In the genomic region with DNA sequence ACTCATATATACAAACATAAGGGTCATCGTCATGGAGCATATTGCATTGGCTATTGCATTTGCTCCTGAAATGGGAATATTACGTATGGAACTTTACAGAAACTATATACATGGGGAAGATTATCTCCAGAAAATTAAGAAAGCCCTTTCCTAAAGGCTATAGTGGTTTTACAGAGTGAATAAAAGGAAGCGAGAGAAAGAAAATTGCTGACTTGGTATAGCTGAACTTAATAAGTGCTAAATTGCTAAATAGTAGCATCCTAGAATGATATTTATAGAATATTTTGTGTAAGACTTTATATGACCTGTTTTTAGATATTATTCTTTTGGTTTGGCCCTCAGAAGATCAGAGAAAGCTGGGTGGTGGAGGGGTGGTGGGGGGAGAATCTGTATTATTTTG, we compare ENCODE assay signal across 21 cellular contexts.
"Had no signal": no experiment of that assay in that cellular context is flagged by ENCODE, and none has a peak within 500 bp of the region (broad histone marks: within the 10 kb centered on the region; RNA-seq: fewer than 3 reads in every experiment).

No MANE protein-coding gene starts in this region.

- H3K27ac ChIP-seq: brain microvascular endothelial cell had no signal

- H3K9me3 Mint-ChIP-seq: activated CD8-positive, alpha-beta T cell treated with anti-CD3 and anti-CD28 coated beads for 36 hours; activated T-cell treated with anti-CD3 and anti-CD28 coated beads, Interleukin-2, amount 50 U/mL, for 4 hours; activated T-helper 17 cell treated with anti-CD3 and anti-CD28 coated beads, Interleukin-2, amount 50 U/mL, for 72 hours; effector memory CD8-positive, alpha-beta T cell had no signal

- H3K36me3 ChIP-seq: brain microvascular endothelial cell had no signal

- H3K27ac Mint-ChIP-seq: activated CD8-positive, alpha-beta T cell treated with anti-CD3 and anti-CD28 coated beads for 36 hours; activated naive CD8-positive, alpha-beta T cell; activated T-helper 17 cell treated with anti-CD3 and anti-CD28 coated beads, Interleukin-2, amount 50 U/mL, for 72 hours; effector memory CD8-positive, alpha-beta T cell had no signal

- DNase-seq: activated CD4-positive, alpha-beta T cell treated with anti-CD3 and anti-CD28 coated beads for 1 hour; activated CD4-positive, alpha-beta T cell treated with anti-CD3 and anti-CD28 coated beads for 4 hours; activated CD4-positive, alpha-beta T cell treated with anti-CD3 and anti-CD28 coated beads, Interleukin-2, amount 50 U/mL, for 1 hour; activated CD4-positive, alpha-beta T cell treated with anti-CD3 and anti-CD28 coated beads, Interleukin-2, amount 50 U/mL, for 48 hours; activated CD8-positive, alpha-beta memory T cell treated with anti-CD3 and anti-CD28 coated beads for 24 hours; activated CD8-positive, alpha-beta T cell treated with anti-CD3 and anti-CD28 coated beads for 36 hours; activated effector memory CD4-positive, alpha-beta T cell treated with Interleukin-2 at 50 U/mL for 16 hours; activated gamma-delta T cell treated with Interleukin-2 at 50 U/mL for 16 hours; activated naive CD4-positive, alpha-beta T cell treated with anti-CD3 and anti-CD28 coated beads, Interleukin-2, amount 50 U/mL, for 16 hours; activated naive CD4-positive, alpha-beta T cell treated with Interleukin-2 at 50 U/mL for 16 hours; activated T-cell treated with anti-CD3 and anti-CD28 coated beads, Interleukin-2, amount 50 U/mL, for 4 hours; amniotic stem cell; anterior cingulate cortex; brain microvascular endothelial cell; cortex of kidney; effector CD4-positive, alpha-beta T cell; effector memory CD8-positive, alpha-beta T cell; head of caudate nucleus; T-helper 2 cell had no signal

- H3K27me3 Mint-ChIP-seq: activated naive CD8-positive, alpha-beta T cell had no signal

- H3K4me3 Mint-ChIP-seq: activated CD8-positive, alpha-beta T cell treated with anti-CD3 and anti-CD28 coated beads for 36 hours; activated naive CD8-positive, alpha-beta T cell; activated T-cell treated with anti-CD3 and anti-CD28 coated beads, Interleukin-2, amount 50 U/mL, for 4 hours; activated T-helper 17 cell treated with anti-CD3 and anti-CD28 coated beads, Interleukin-2, amount 50 U/mL, for 72 hours; effector memory CD8-positive, alpha-beta T cell had no signal

- H3K27me3 ChIP-seq: brain microvascular endothelial cell had no signal
